Comparison of ENCODE assay signal across 1 cellular context in genomic region chr17:76085731-76086366, GRCh38.
A peak's percentile ranks its signal among the peaks of the same experiment; 100 is the strongest.
TF ChIP-seq lines count a peak whose summit lies in the region.

No MANE protein-coding gene starts in this region.

TF ChIP-seq in K562, 482 proteins besides CTCF, POLR2A, EP300 and RAD21:
- TF ChIP-seq NCOA4 (IDR thresholded peaks at IDR 0.05; ENCODE audit: partially characterized antibody), result no peak
- 0 out of 2 replicates have a peak, but pooled peaks have one; percentile 14 for TF ChIP-seq POLR2G (IDR thresholded peaks at IDR 0.05; ENCODE audit: low read depth, low read length)
